8 cellular contexts compared by ENCODE assay signal in genomic region chr11:59668188-59668949, GRCh38. TPM values are rescaled to one million over a fixed set of nuclear protein-coding genes. Genes with fewer than 3 reads are reported as not detected.
DNase-seq lines count a peak whose midpoint lies in the region; ATAC-seq and TF ChIP-seq lines count a peak whose summit lies in the region.

No MANE protein-coding gene starts in this region.

- H3K4me3 ChIP-seq in lung, result peak overlapping the region; percentile 82

- no peak for TF ChIP-seq CTCF in lung (IDR thresholded peaks at IDR 0.05; ENCODE audit: control extremely low read depth, extremely low read depth)

- peak overlapping the region; percentile 81 for H3K4me3 Mint-ChIP-seq in activated CD4-positive, alpha-beta T cell treated with anti-CD3 and anti-CD28 coated beads for 36 hours

- H3K27ac Mint-ChIP-seq in activated CD4-positive, alpha-beta T cell treated with anti-CD3 and anti-CD28 coated beads for 36 hours, result peak overlapping the region; percentile 86

- no peaks in the 10 kb centered on the region for H3K9me3 ChIP-seq in lung (ENCODE audit: control insufficient read depth in 2 of 2, insufficient read depth in 1 of 2, low read length in 1 of 2)

- H3K4me1 ChIP-seq in lung (ENCODE audit: control insufficient read depth in 2 of 2, insufficient read depth in 2 of 2, low read length in 2 of 2), result peaks cover 0 to 7% of the 10 kb centered on the region in 2 donors

- ATAC-seq in GM21723 (IDR thresholded peaks at IDR 0.05; ENCODE audit: unreplicated experiment) (peak; percentile 31), lung (ENCODE audit: insufficient read depth, low FRiP score) (peak; percentile 34)
- ATAC-seq in activated CD4-positive, alpha-beta T cell treated with anti-CD3 and anti-CD28 coated beads for 36 hours, result peak; percentile 45

- H3K27me3 ChIP-seq in lung (ENCODE audit: control insufficient read depth, insufficient read depth), result no peaks in the 10 kb centered on the region

- peaks cover 31% of the 10 kb centered on the region for H3K36me3 Mint-ChIP-seq in activated CD4-positive, alpha-beta T cell treated with anti-CD3 and anti-CD28 coated beads for 36 hours (ENCODE audit: low read depth)

- CTCF ChIA-PET in activated CD4-positive, alpha-beta T cell treated with anti-CD3 and anti-CD28 coated beads for 36 hours (lab: Charles Lee), result interaction anchor here (0.7 to 1.6 kb wide), 10 partner anchors 9 to 561 kb away, joined by 3 to 8 read pairs (median 4); no protein-coding TSS in a partner anchor

- H3K27me3 Mint-ChIP-seq in activated CD4-positive, alpha-beta T cell treated with anti-CD3 and anti-CD28 coated beads for 36 hours, result no peaks in the 10 kb centered on the region

- H3K36me3 ChIP-seq in lung (ENCODE audit: control insufficient read depth in 2 of 2, insufficient read depth in 2 of 2, low read length in 2 of 2), result peaks cover 4 to 12% of the 10 kb centered on the region in 2 donors

- POLR2A ChIA-PET in activated CD4-positive, alpha-beta T cell treated with anti-CD3 and anti-CD28 coated beads for 36 hours (lab: Charles Lee), result interaction anchor here (0.5 to 1.6 kb wide), 4 partner anchors 24 to 824 kb away, joined by 3 to 18 read pairs (median 6); partner anchors contain the start of gene OSBP

- intact Hi-C loops in activated CD4-positive, alpha-beta T cell treated with anti-CD3 and anti-CD28 coated beads for 36 hours (cut with DNase I, micrococcal nuclease), result loop anchor here (2.0 to 5.0 kb wide), 9 partner anchors 86 to 1759 kb away; partner anchors contain the start of genes CPSF7 (in 1 of the 2), FAM111A (in 1 of the 2), MRPL16 (in 1 of the 2) and STX3 (in 1 of the 2)

- WGBS in lung, 2 donors, result 0% methylated on average over 27 to 39 of the region's 39 CpGs

- DNase-seq in GM03348 (ENCODE audit: low spot score) (peak; percentile 66), Kasumi-1 (lab: John Stamatoyannopoulos, UW) (peak; percentile 31 to 46), dermis blood vessel endothelial cell (peak; percentile 48), lung (ENCODE audit: low spot score) (peak; percentile 66), NCI-H2081 treated with DMSO at 0.1 percent for 48 hours (lab: John Stamatoyannopoulos, UW) (no peak)
- DNase-seq in activated CD4-positive, alpha-beta T cell treated with anti-CD3 and anti-CD28 coated beads for 36 hours, result peak; percentile 82
- DNase-seq in stimulated activated CD8-positive, alpha-beta memory T cell treated with anti-CD3 and anti-CD28 coated beads, Interleukin-12 subunit alpha, Interleukin-12 subunit beta, amount 100 ng/mL, for 24 hours (ENCODE audit: extremely low read depth), result peak; percentile 36

- H3K4me1 Mint-ChIP-seq in activated CD4-positive, alpha-beta T cell treated with anti-CD3 and anti-CD28 coated beads for 36 hours, result peaks cover 39% of the 10 kb centered on the region

- peak overlapping the region; percentile 58 to 84 for H3K27ac ChIP-seq in lung (ENCODE audit: low read depth in 1 of 2, low read length in 1 of 2)

- H3K9me3 Mint-ChIP-seq in activated CD4-positive, alpha-beta T cell treated with anti-CD3 and anti-CD28 coated beads for 36 hours (ENCODE audit: low read depth), result no peaks in the 10 kb centered on the region

RNA-seq across cellular contexts. Expression of gene PATL1, which starts 0.5 kb away (rescaled TPM):
- 10 to 100 TPM; 59.8 to 88.7 TPM for total RNA-seq in activated CD4-positive, alpha-beta T cell treated with anti-CD3 and anti-CD28 coated beads for 36 hours
- 6.0 and 13.0 TPM in 2 replicates for total RNA-seq in dermis blood vessel endothelial cell
- total RNA-seq in lung, result 10 to 100 TPM; 23.1 to 29.3 TPM
- 10 to 100 TPM; 12.8 to 28.8 TPM for polyA plus RNA-seq in lung

RNA-seq across cellular contexts. Expression of gene OR10V1, which starts 45.3 kb away (rescaled TPM):
- total RNA-seq in activated CD4-positive, alpha-beta T cell treated with anti-CD3 and anti-CD28 coated beads for 36 hours, result not detected
- not detected in 2 replicates for total RNA-seq in dermis blood vessel endothelial cell
- not detected for total RNA-seq in lung
- not detected for polyA plus RNA-seq in lung

RNA-seq across cellular contexts. Expression of gene OSBP, which starts 52.8 kb away (rescaled TPM):
- 10 to 100 TPM; 37.9 to 44.2 TPM for total RNA-seq in activated CD4-positive, alpha-beta T cell treated with anti-CD3 and anti-CD28 coated beads for 36 hours
- total RNA-seq in dermis blood vessel endothelial cell (41.5 and 68.4 TPM in 2 replicates), lung (10 to 100 TPM; 39.1 to 41.9 TPM)
- polyA plus RNA-seq in lung, result 10 to 100 TPM; 12.0 to 21.2 TPM
